In genomic region chr7:27193335-27194001, GRCh38 we compare ENCODE assay signal across 12 cellular contexts. TPM values are rescaled to one million over a fixed set of nuclear protein-coding genes. Genes with fewer than 3 reads are reported as not detected.
DNase-seq lines count a peak whose midpoint lies in the region; ATAC-seq and TF ChIP-seq lines count a peak whose summit lies in the region.
"Had no signal": no experiment of that assay in that cellular context is flagged by ENCODE, and none has a peak within 500 bp of the region (broad histone marks: within the 10 kb centered on the region; RNA-seq: fewer than 3 reads in every experiment).

No MANE protein-coding gene starts in this region.

- peaks cover 100% of the 10 kb centered on the region for H3K27me3 ChIP-seq in upper lobe of right lung

- H3K36me3 Mint-ChIP-seq in brain (no peaks in the 10 kb centered on the region), nephron progenitor cell (ENCODE audit: low read depth) (no peaks in the 10 kb centered on the region)

- no peak for ATAC-seq in upper lobe of right lung
- ATAC-seq: HCT116 had no signal

- peaks cover 20% of the 10 kb centered on the region for H3K4me1 ChIP-seq in upper lobe of right lung

- peak; percentile 30 for DNase-seq in activated effector memory CD4-positive, alpha-beta T cell treated with anti-CD3 and anti-CD28 coated beads, Interleukin-2, amount 50 U/mL, for 16 hours
- DNase-seq in activated effector memory CD4-positive, alpha-beta T cell treated with Interleukin-2 at 50 U/mL for 16 hours, result no peak
- DNase-seq in nephron progenitor cell (peak; percentile 51), upper lobe of right lung (peak; percentile 22), SIG-M5 (lab: John Stamatoyannopoulos, UW) (no peak), NCI-H526 treated with DMSO at 0.1 percent for 48 hours (lab: John Stamatoyannopoulos, UW) (no peak), NCI-H345 (lab: John Stamatoyannopoulos, UW) (no peak)
- DNase-seq: hypothalamus, NCI-H748 treated with DMSO at 0.1 percent for 48 hours, WERI-Rb-1 had no signal

- H3K27ac ChIP-seq in upper lobe of right lung, result no peak overlapping the region
- H3K27ac ChIP-seq: WERI-Rb-1 had no signal

- no peaks in the 10 kb centered on the region for H3K9me3 ChIP-seq in upper lobe of right lung

- H3K4me1 Mint-ChIP-seq in brain (peaks cover 18% of the 10 kb centered on the region), nephron progenitor cell (peaks cover 36% of the 10 kb centered on the region)

- peak overlapping the region; percentile 29 for H3K4me3 ChIP-seq in upper lobe of right lung

- peaks cover 0 to 10% (median 0%) of the 10 kb centered on the region in 5 experiments for H3K9me3 Mint-ChIP-seq in brain
- no peaks in the 10 kb centered on the region for H3K9me3 Mint-ChIP-seq in nephron progenitor cell

- H3K4me3 Mint-ChIP-seq in brain (peak overlapping the region in 3 of 5 experiments; percentile 56 to 74 (median 59)), nephron progenitor cell (peak overlapping the region; percentile 48)

- peaks cover 100% of the 10 kb centered on the region for H3K27me3 Mint-ChIP-seq in brain
- H3K27me3 Mint-ChIP-seq in nephron progenitor cell (ENCODE audit: low read depth, poor library complexity), result peaks cover 100% of the 10 kb centered on the region

- intact Hi-C loops in upper lobe of right lung (cut with DNase I), result no loop called here

- TF ChIP-seq CTCF in brain (conservative IDR thresholded peaks at IDR 0.05) (no peak), nephron progenitor cell (IDR thresholded peaks at IDR 0.05) (no peak), upper lobe of right lung (IDR thresholded peaks at IDR 0.05) (no peak)

- H3K27ac Mint-ChIP-seq in brain (peak overlapping the region in 2 of 5 experiments; percentile 20 to 41), nephron progenitor cell (no peak overlapping the region)

- H3K36me3 ChIP-seq in upper lobe of right lung, result no peaks in the 10 kb centered on the region
- H3K36me3 ChIP-seq: WERI-Rb-1 had no signal

RNA-seq across cellular contexts. Expression of gene HOXA13, which starts 6.4 kb away (rescaled TPM):
- polyA plus RNA-seq in brain (ENCODE audit: insufficient read depth, low read depth, low replicate concordance), result 0.54 TPM
- not detected for total RNA-seq in upper lobe of right lung

RNA-seq across cellular contexts. Expression of gene HOXA11, which starts 8.4 kb away (rescaled TPM):
- polyA plus RNA-seq in brain (ENCODE audit: insufficient read depth, low read depth, low replicate concordance), result 20.1 TPM
- total RNA-seq in upper lobe of right lung, result not detected

RNA-seq across cellular contexts. Expression of gene HOXA10, which starts 19.3 kb away (rescaled TPM):
- 62.0 TPM for polyA plus RNA-seq in brain (ENCODE audit: insufficient read depth, low read depth, low replicate concordance)
- total RNA-seq in upper lobe of right lung, result 0.38 TPM

RNA-seq across cellular contexts. Expression of gene HOXA9, which starts 28.1 kb away (rescaled TPM):
- 1.1 TPM for polyA plus RNA-seq in brain (ENCODE audit: insufficient read depth, low read depth, low replicate concordance)
- total RNA-seq in upper lobe of right lung, result 1.2 TPM

RNA-seq across cellular contexts. Expression of gene HOXA7, which starts 37.0 kb away (rescaled TPM):
- 1.3 TPM for polyA plus RNA-seq in brain (ENCODE audit: insufficient read depth, low read depth, low replicate concordance)
- 2.9 TPM for total RNA-seq in upper lobe of right lung

Comparison
In these comparisons a context has a peak if more than half of its experiments do, and no peak if none do; other contexts are left out.
1. DNase-seq: peak in activated effector memory CD4-positive, alpha-beta T cell treated with anti-CD3 and anti-CD28 coated beads, Interleukin-2, amount 50 U/mL, for 16 hours (single experiment), nephron progenitor cell (single experiment) and upper lobe of right lung (single experiment); none in activated effector memory CD4-positive, alpha-beta T cell treated with Interleukin-2 at 50 U/mL for 16 hours (single experiment), SIG-M5 (single experiment), NCI-H526 treated with DMSO at 0.1 percent for 48 hours (single experiment) and NCI-H345 (single experiment).